11 cellular contexts compared by ENCODE assay signal in genomic region chr6:31658158-31658688, GRCh38. TPM values are rescaled to one million over a fixed set of nuclear protein-coding genes. Genes with fewer than 3 reads are reported as not detected.
DNase-seq lines count a peak whose midpoint lies in the region; ATAC-seq lines count a peak whose summit lies in the region.
"Had no signal": no experiment of that assay in that cellular context is flagged by ENCODE, and none has a peak within 500 bp of the region (broad histone marks: within the 10 kb centered on the region; RNA-seq: fewer than 3 reads in every experiment).

No MANE protein-coding gene starts in this region.

- POLR2A ChIA-PET in CD8-positive, alpha-beta memory T cell (lab: Charles Lee): interaction anchor here (0.6 kb wide), 1 partner anchor 160 kb away, joined by 3 read pairs; no protein-coding TSS in a partner anchor

- peak overlapping the region; percentile 92 for H3K27ac ChIP-seq in CD8-positive, alpha-beta memory T cell (ENCODE audit: low read depth, low read length)
- H3K27ac ChIP-seq in neuronal stem cell (replicated peaks; ENCODE audit: low read length): no peak overlapping the region
- H3K27ac ChIP-seq: colonic mucosa had no signal

- no peak overlapping the region for H2BK5ac ChIP-seq in neuronal stem cell (ENCODE audit: low read length)

- no peak overlapping the region for H3K4me2 ChIP-seq in neuronal stem cell (ENCODE audit: insufficient read depth, low read length, poor library complexity, severe bottlenecking)

- no peak overlapping the region for H3K18ac ChIP-seq in neuronal stem cell (ENCODE audit: low read length)

- H3K36me3 Mint-ChIP-seq in CD8-positive, alpha-beta memory T cell: peaks cover 0 to 65% (median 1%) of the 10 kb centered on the region in 3 donors
- peaks cover 6% of the 10 kb centered on the region for H3K36me3 Mint-ChIP-seq in IgD-negative memory B cell
- peaks cover 21% of the 10 kb centered on the region for H3K36me3 Mint-ChIP-seq in central memory CD8-positive, alpha-beta T cell (ENCODE audit: insufficient read depth)

- H2BK120ac ChIP-seq in neuronal stem cell (ENCODE audit: low read depth, low read length): no peak overlapping the region

- no peak overlapping the region for H4K8ac ChIP-seq in neuronal stem cell (ENCODE audit: low read depth, low read length)

- H3K36me3 ChIP-seq in CD8-positive, alpha-beta memory T cell (ENCODE audit: insufficient read depth, low read length): peaks cover 12% of the 10 kb centered on the region
- H3K36me3 ChIP-seq in neuronal stem cell (replicated peaks in 1 of 2; ENCODE audit: control insufficient read depth in 2 of 2, insufficient read depth in 2 of 2, low read length in 2 of 2): peaks cover 11 to 55% of the 10 kb centered on the region in 2 donors
- H3K36me3 ChIP-seq: colonic mucosa, uterus had no signal

- H3K27me3 ChIP-seq in CD8-positive, alpha-beta memory T cell (ENCODE audit: insufficient read depth, low read length, poor library complexity, severe bottlenecking): no peaks in the 10 kb centered on the region
- no peaks in the 10 kb centered on the region for H3K27me3 ChIP-seq in neuronal stem cell (ENCODE audit: control insufficient read depth in 3 of 3, insufficient read depth in 3 of 3, low read depth in 1 of 3, low read length in 3 of 3)
- H3K27me3 ChIP-seq: colonic mucosa, left lung, uterus had no signal

- no peaks in the 10 kb centered on the region for H3K9me3 ChIP-seq in CD8-positive, alpha-beta memory T cell (ENCODE audit: low read length)
- H3K9me3 ChIP-seq in neuronal stem cell (replicated peaks in 1 of 2; ENCODE audit: control insufficient read depth in 2 of 2, insufficient read depth in 1 of 2, low read depth in 1 of 2, low read length in 2 of 2): no peaks in the 10 kb centered on the region
- H3K9me3 ChIP-seq: colonic mucosa, left lung, uterus had no signal

- H3K9me3 Mint-ChIP-seq in CD8-positive, alpha-beta memory T cell: no peaks in the 10 kb centered on the region
- no peaks in the 10 kb centered on the region for H3K9me3 Mint-ChIP-seq in IgD-negative memory B cell
- no peaks in the 10 kb centered on the region for H3K9me3 Mint-ChIP-seq in central memory CD8-positive, alpha-beta T cell

- no peak overlapping the region for H2BK12ac ChIP-seq in neuronal stem cell (ENCODE audit: low read length)

- peaks cover 64 to 86% (median 64%) of the 10 kb centered on the region in 3 donors for H3K4me1 Mint-ChIP-seq in CD8-positive, alpha-beta memory T cell
- peaks cover 26 to 42% (median 35%) of the 10 kb centered on the region in 3 donors for H3K4me1 Mint-ChIP-seq in IgD-negative memory B cell
- H3K4me1 Mint-ChIP-seq in central memory CD8-positive, alpha-beta T cell: peaks cover 63% of the 10 kb centered on the region

- H2BK15ac ChIP-seq in neuronal stem cell (ENCODE audit: low read length): no peak overlapping the region

- peak overlapping the region; percentile 60 for H3K9ac ChIP-seq in neuronal stem cell (ENCODE audit: low read depth, low read length, poor library complexity)

- H3K4me3 Mint-ChIP-seq in CD8-positive, alpha-beta memory T cell: peak overlapping the region; percentile 51 to 97 (median 92)
- H3K4me3 Mint-ChIP-seq in IgD-negative memory B cell: peak overlapping the region; percentile 44 to 93 (median 74)
- peak overlapping the region; percentile 90 for H3K4me3 Mint-ChIP-seq in central memory CD8-positive, alpha-beta T cell

- peaks cover 8% of the 10 kb centered on the region for H3K79me1 ChIP-seq in neuronal stem cell (ENCODE audit: low read depth, low read length)

- WGBS in neuronal stem cell (ENCODE audit: extremely low coverage in 2 of 2, insufficient read length in 2 of 2, insufficient replicate concordance in 1 of 2), 2 donors: no CpG with 5 or more reads among the region's 4 CpGs

- CTCF ChIA-PET in CD8-positive, alpha-beta memory T cell (lab: Charles Lee): interaction anchor here (0.8 kb wide), 1 partner anchor 178 kb away, joined by 3 read pairs; no protein-coding TSS in a partner anchor

- peaks cover 49% of the 10 kb centered on the region for H3K4me1 ChIP-seq in CD8-positive, alpha-beta memory T cell (ENCODE audit: insufficient read depth, low read length)
- H3K4me1 ChIP-seq in neuronal stem cell (ENCODE audit: control insufficient read depth in 2 of 2, insufficient read depth in 1 of 2, low read depth in 1 of 2, low read length in 2 of 2): peaks cover 14 to 15% of the 10 kb centered on the region in 2 donors

- H3K4ac ChIP-seq in neuronal stem cell (ENCODE audit: low read length): no peak overlapping the region

- H3K27me3 Mint-ChIP-seq in CD8-positive, alpha-beta memory T cell: no peaks in the 10 kb centered on the region
- no peaks in the 10 kb centered on the region for H3K27me3 Mint-ChIP-seq in IgD-negative memory B cell
- no peaks in the 10 kb centered on the region for H3K27me3 Mint-ChIP-seq in central memory CD8-positive, alpha-beta T cell

- H2AFZ ChIP-seq in neuronal stem cell (ENCODE audit: low read length): no peak overlapping the region

- no peak for ATAC-seq in central memory CD8-positive, alpha-beta T cell (replicated peaks; ENCODE audit: extremely low read depth, poor library complexity, severe bottlenecking)
- no peak for ATAC-seq in HG03135 (IDR thresholded peaks at IDR 0.05; ENCODE audit: unreplicated experiment)
- ATAC-seq: left lung had no signal

- H3K4me3 ChIP-seq in CD8-positive, alpha-beta memory T cell (ENCODE audit: low read length): no peak overlapping the region
- no peak overlapping the region for H3K4me3 ChIP-seq in neuronal stem cell (ENCODE audit: low read length in 2 of 2)

- peak overlapping the region; percentile 49 to 91 (median 83) for H3K27ac Mint-ChIP-seq in CD8-positive, alpha-beta memory T cell
- peak overlapping the region in 1 of 3 donors; percentile 59 for H3K27ac Mint-ChIP-seq in IgD-negative memory B cell
- peak overlapping the region; percentile 81 for H3K27ac Mint-ChIP-seq in central memory CD8-positive, alpha-beta T cell (ENCODE audit: low read depth)

- H2AK5ac ChIP-seq in neuronal stem cell (ENCODE audit: low read depth, low read length): no peak overlapping the region

- no peak overlapping the region for H3K23ac ChIP-seq in neuronal stem cell (ENCODE audit: low read depth, low read length, poor library complexity)

- no peak overlapping the region for H4K91ac ChIP-seq in neuronal stem cell (ENCODE audit: low read depth, low read length, poor library complexity)

- no peak overlapping the region for H3K14ac ChIP-seq in neuronal stem cell (ENCODE audit: low read length)

- DNase-seq in CD8-positive, alpha-beta memory T cell: no peak
- no peak for DNase-seq in central memory CD8-positive, alpha-beta T cell (ENCODE audit: low spot score in 2 of 2)
- DNase-seq in neuronal stem cell (ENCODE audit: low spot score) (no peak), retina (no peak), HK-2 (ENCODE audit: unreplicated experiment) (no peak)
- DNase-seq: colonic mucosa, NCI-H1436, uterus had no signal

RNA-seq across cellular contexts. Expression of gene C6orf47, which starts 2.4 kb away (rescaled TPM):
- total RNA-seq in CD8-positive, alpha-beta memory T cell: 10 to 100 TPM; 19.5 to 20.0 TPM
- 37.0 TPM for polyA plus RNA-seq in CD8-positive, alpha-beta memory T cell
- 28.1 TPM for polyA plus RNA-seq in IgD-negative memory B cell
- 6.5 TPM for polyA plus RNA-seq in neuronal stem cell (2013, experiment 1 of 2)
- polyA plus RNA-seq in neuronal stem cell (2013, experiment 2 of 2): 6.9 TPM

RNA-seq across cellular contexts. Expression of gene APOM, which starts 2.5 kb away (rescaled TPM):
- 1 to 10 TPM; 2.4 to 3.3 TPM for total RNA-seq in CD8-positive, alpha-beta memory T cell
- 4.3 TPM for polyA plus RNA-seq in CD8-positive, alpha-beta memory T cell
- polyA plus RNA-seq in IgD-negative memory B cell: 8.5 TPM
- 11.6 TPM for polyA plus RNA-seq in neuronal stem cell (2013, experiment 1 of 2)
- polyA plus RNA-seq in neuronal stem cell (2013, experiment 2 of 2): 11.5 TPM

RNA-seq across cellular contexts. Expression of gene BAG6, which starts 5.8 kb away (rescaled TPM):
- 100 to 1,000 TPM; 258 to 261 TPM for total RNA-seq in CD8-positive, alpha-beta memory T cell
- polyA plus RNA-seq in CD8-positive, alpha-beta memory T cell: 23.1 TPM
- polyA plus RNA-seq in IgD-negative memory B cell: 30.9 TPM
- 199 TPM for polyA plus RNA-seq in neuronal stem cell (2013, experiment 1 of 2)
- 200 TPM for polyA plus RNA-seq in neuronal stem cell (2013, experiment 2 of 2)

RNA-seq across cellular contexts. Expression of gene GPANK1, which starts 6.6 kb away (rescaled TPM):
- total RNA-seq in CD8-positive, alpha-beta memory T cell: 10 to 100 TPM; 46.2 to 46.4 TPM
- polyA plus RNA-seq in CD8-positive, alpha-beta memory T cell: 19.6 TPM
- polyA plus RNA-seq in IgD-negative memory B cell: 24.1 TPM
- 35.7 TPM for polyA plus RNA-seq in neuronal stem cell (2013, experiment 1 of 2)
- polyA plus RNA-seq in neuronal stem cell (2013, experiment 2 of 2): 37.4 TPM

RNA-seq across cellular contexts. Expression of gene CSNK2B, which starts 7.7 kb away (rescaled TPM):
- total RNA-seq in CD8-positive, alpha-beta memory T cell: 100 to 1,000 TPM; 323 to 334 TPM
- 265 TPM for polyA plus RNA-seq in CD8-positive, alpha-beta memory T cell
- polyA plus RNA-seq in IgD-negative memory B cell: 268 TPM
- 223 TPM for polyA plus RNA-seq in neuronal stem cell (2013, experiment 1 of 2)
- 217 TPM for polyA plus RNA-seq in neuronal stem cell (2013, experiment 2 of 2)
